14 cellular contexts compared by ENCODE assay signal in genomic region chr7:45069444-45070253, GRCh38. TPM values are rescaled to one million over a fixed set of nuclear protein-coding genes. Genes with fewer than 3 reads are reported as not detected.
DNase-seq lines count a peak whose midpoint lies in the region; ATAC-seq and TF ChIP-seq lines count a peak whose summit lies in the region.
"Had no signal": no experiment of that assay in that cellular context is flagged by ENCODE, and none has a peak within 500 bp of the region (broad histone marks: within the 10 kb centered on the region; RNA-seq: fewer than 3 reads in every experiment).

No MANE protein-coding gene starts in this region.

- H3K9me3 Mint-ChIP-seq in activated CD8-positive, alpha-beta T cell treated with anti-CD3 and anti-CD28 coated beads, Interleukin-2, amount 10 ng/mL, durations not matched to agents 7 days and 5 days (ENCODE audit: insufficient read depth): no peaks in the 10 kb centered on the region
- H3K9me3 Mint-ChIP-seq: activated B cell treated with CpG ODN at 0.5 μM for 24 hours, mesothelial cell of epicardium had no signal

- peak; percentile 33; the same call in 2 of the 3 replicates for TF ChIP-seq CTCF in GM12872 (IDR thresholded peaks at IDR 0.05; ENCODE audit: insufficient read depth, low read depth, low read length)

- peak; percentile 2 for DNase-seq in activated CD4-positive, CD25-positive, alpha-beta regulatory T cell treated with anti-CD3 and anti-CD28 coated beads, Interleukin-2, amount 50 U/mL, for 72 hours
- no peak for DNase-seq in activated CD4-positive, CD25-positive, alpha-beta regulatory T cell (lab: John Stamatoyannopoulos, UW)
- no peak for DNase-seq in activated CD8-positive, alpha-beta T cell treated with anti-CD3 and anti-CD28 coated beads, Interleukin-2, amount 10 ng/mL, durations not matched to agents 7 days and 5 days
- peak; percentile 73 for DNase-seq in mesenteric fat pad (ENCODE audit: low spot score)
- DNase-seq in NCI-H226: no peak
- no peak for DNase-seq in NAMALWA (ENCODE audit: low spot score)
- DNase-seq in COLO829 (ENCODE audit: low spot score): no peak
- DNase-seq: activated B cell treated with CpG ODN at 0.5 μM for 24 hours; activated T-cell treated with anti-CD3 and anti-CD28 coated beads, Interleukin-2, amount 50 U/mL, for 1 hour; EL; erythroblast; NCI-H510A treated with DMSO at 0.1 percent for 48 hours had no signal

- no peak overlapping the region for H3K27ac Mint-ChIP-seq in activated CD8-positive, alpha-beta T cell treated with anti-CD3 and anti-CD28 coated beads, Interleukin-2, amount 10 ng/mL, durations not matched to agents 7 days and 5 days
- H3K27ac Mint-ChIP-seq: activated B cell treated with CpG ODN at 0.5 μM for 24 hours, mesothelial cell of epicardium had no signal

- peaks cover 64% of the 10 kb centered on the region for H3K36me3 Mint-ChIP-seq in activated CD8-positive, alpha-beta T cell treated with anti-CD3 and anti-CD28 coated beads, Interleukin-2, amount 10 ng/mL, durations not matched to agents 7 days and 5 days (ENCODE audit: low read depth)

- peak; percentile 48 for ATAC-seq in activated CD8-positive, alpha-beta T cell treated with anti-CD3 and anti-CD28 coated beads, Interleukin-2, amount 10 ng/mL, durations not matched to agents 7 days and 5 days

- no peaks in the 10 kb centered on the region for H3K27me3 Mint-ChIP-seq in activated CD8-positive, alpha-beta T cell treated with anti-CD3 and anti-CD28 coated beads, Interleukin-2, amount 10 ng/mL, durations not matched to agents 7 days and 5 days (ENCODE audit: low read depth)
- H3K27me3 Mint-ChIP-seq: activated B cell treated with CpG ODN at 0.5 μM for 24 hours had no signal

- CTCF ChIA-PET in activated CD8-positive, alpha-beta T cell treated with anti-CD3 and anti-CD28 coated beads, Interleukin-2, amount 10 ng/mL, durations not matched to agents 7 days and 5 days (lab: Charles Lee): interaction anchor here (1.0 to 1.3 kb wide), 3 partner anchors 18 to 97 kb away, joined by 3 read pairs; no protein-coding TSS in a partner anchor

- POLR2A ChIA-PET in activated CD8-positive, alpha-beta T cell treated with anti-CD3 and anti-CD28 coated beads, Interleukin-2, amount 10 ng/mL, durations not matched to agents 7 days and 5 days (lab: Charles Lee): interaction anchor here (1.0 kb wide), 1 partner anchor 30 kb away, joined by 3 read pairs; no protein-coding TSS in a partner anchor

- peaks cover 24% of the 10 kb centered on the region for H3K4me1 Mint-ChIP-seq in activated CD8-positive, alpha-beta T cell treated with anti-CD3 and anti-CD28 coated beads, Interleukin-2, amount 10 ng/mL, durations not matched to agents 7 days and 5 days (ENCODE audit: low read depth)
- H3K4me1 Mint-ChIP-seq: mesothelial cell of epicardium had no signal

- H3K4me3 Mint-ChIP-seq in activated CD8-positive, alpha-beta T cell treated with anti-CD3 and anti-CD28 coated beads, Interleukin-2, amount 10 ng/mL, durations not matched to agents 7 days and 5 days: no peak overlapping the region
- H3K4me3 Mint-ChIP-seq: activated B cell treated with CpG ODN at 0.5 μM for 24 hours, mesothelial cell of epicardium had no signal

RNA-seq across cellular contexts. Expression of gene NACAD, which starts 19.1 kb away (rescaled TPM):
- under 1 TPM; 0.05 to 0.16 TPM for total RNA-seq in activated CD8-positive, alpha-beta T cell treated with anti-CD3 and anti-CD28 coated beads, Interleukin-2, amount 10 ng/mL, durations not matched to agents 7 days and 5 days
- 6.2 TPM for total RNA-seq in mesenteric fat pad

RNA-seq across cellular contexts. Expression of gene TBRG4, which starts 41.8 kb away (rescaled TPM):
- total RNA-seq in activated CD8-positive, alpha-beta T cell treated with anti-CD3 and anti-CD28 coated beads, Interleukin-2, amount 10 ng/mL, durations not matched to agents 7 days and 5 days: 100 to 1,000 TPM; 133 to 137 TPM
- total RNA-seq in mesenteric fat pad: 49.8 TPM

Comparison
In these comparisons a context has a peak if more than half of its experiments do, and no peak if none do; other contexts are left out.
1. DNase-seq: peak in activated CD4-positive, CD25-positive, alpha-beta regulatory T cell treated with anti-CD3 and anti-CD28 coated beads, Interleukin-2, amount 50 U/mL, for 72 hours (single experiment) and mesenteric fat pad (single experiment); none in activated CD4-positive, CD25-positive, alpha-beta regulatory T cell (0 of 4), activated CD8-positive, alpha-beta T cell treated with anti-CD3 and anti-CD28 coated beads, Interleukin-2, amount 10 ng/mL, durations not matched to agents 7 days and 5 days (single experiment), NCI-H226 (single experiment), NAMALWA (single experiment) and COLO829 (single experiment).